Comparison of ENCODE assay signal across 8 cellular contexts in genomic region chr17:18185391-18185790, GRCh38. TPM values are rescaled to one million over a fixed set of nuclear protein-coding genes. Genes with fewer than 3 reads are reported as not detected.
A peak's percentile ranks its signal among the peaks of the same experiment; 100 is the strongest.
DNase-seq lines count a peak whose midpoint lies in the region; ATAC-seq and TF ChIP-seq lines count a peak whose summit lies in the region.

No MANE protein-coding gene starts in this region.

- peak overlapping the region; percentile 97 for H3K4me3 Mint-ChIP-seq in progenitor cell of endocrine pancreas (ENCODE audit: low read depth)

- no peaks in the 10 kb centered on the region for H3K9me3 Mint-ChIP-seq in progenitor cell of endocrine pancreas (ENCODE audit: low read depth)

- H3K27me3 Mint-ChIP-seq in progenitor cell of endocrine pancreas: no peaks in the 10 kb centered on the region

- no peaks in the 10 kb centered on the region for H3K27me3 ChIP-seq in GM06990 (replicated peaks; ENCODE audit: control insufficient read depth, insufficient read depth, low read length)
- H3K27me3 ChIP-seq in RWPE2 (ENCODE audit: insufficient read depth, poor library complexity, severe bottlenecking): no peaks in the 10 kb centered on the region
- no peaks in the 10 kb centered on the region for H3K27me3 ChIP-seq in esophagus (ENCODE audit: control insufficient read depth in 1 of 2, insufficient read depth in 2 of 2, low read length in 2 of 2)

- TF ChIP-seq CTCF in GM06990 (IDR thresholded peaks at IDR 0.05; ENCODE audit: insufficient read depth, low read length, poor library complexity, severe bottlenecking): no peak
- no peak for TF ChIP-seq CTCF in RWPE2 (IDR thresholded peaks at IDR 0.05; ENCODE audit: poor library complexity, severe bottlenecking)
- no peak for TF ChIP-seq CTCF in progenitor cell of endocrine pancreas (IDR thresholded peaks at IDR 0.05; ENCODE audit: unreplicated experiment)

- WGBS in esophagus, 2 donors: 11 to 16% methylated on average over 3 of the region's 3 CpGs

- peaks cover 4% of the 10 kb centered on the region for H3K36me3 ChIP-seq in GM06990 (ENCODE audit: control insufficient read depth, insufficient read depth, low read length)
- peaks cover 45% of the 10 kb centered on the region for H3K36me3 ChIP-seq in RWPE2 (ENCODE audit: low read depth)
- H3K36me3 ChIP-seq in esophagus (ENCODE audit: control insufficient read depth in 2 of 2, insufficient read depth in 2 of 2, low read length in 1 of 2): peaks cover 0 to 2% of the 10 kb centered on the region in 2 donors

- peak overlapping the region; percentile 78 for H3K27ac ChIP-seq in RWPE2 (ENCODE audit: poor library complexity, severe bottlenecking)
- peak overlapping the region in 1 of 2 donors; percentile 52 for H3K27ac ChIP-seq in esophagus (ENCODE audit: low read depth in 2 of 2, low read length in 1 of 2)

- no peak for DNase-seq in GM06990 (ENCODE audit: extremely low read depth, insufficient read length)
- no peak for DNase-seq in RWPE2 (ENCODE audit: low spot score)
- no peak for DNase-seq in progenitor cell of endocrine pancreas (ENCODE audit: low spot score, unreplicated experiment)
- no peak for DNase-seq in HK-2 (ENCODE audit: unreplicated experiment)
- DNase-seq in NK-92 treated with Interleukin-12 subunit alpha and Interleukin-12 subunit beta, amount 100 ng/mL, for 24 hours (lab: John Stamatoyannopoulos, UW): no peak
- no peak for DNase-seq in SHP77 (lab: John Stamatoyannopoulos, UW)
- DNase-seq in A172 (ENCODE audit: low spot score): no peak

- no peak for ATAC-seq in RWPE2 (ENCODE audit: low read depth)

- peak overlapping the region; percentile 74 for H3K4me3 ChIP-seq in GM06990 (replicated peaks; ENCODE audit: low read depth, low read length)
- peak overlapping the region; percentile 67 for H3K4me3 ChIP-seq in RWPE2 (ENCODE audit: severe bottlenecking)
- peak overlapping the region; percentile 15 to 93 for H3K4me3 ChIP-seq in esophagus (ENCODE audit: low read depth in 1 of 2, low read length in 2 of 2)

- H3K4me1 ChIP-seq in RWPE2 (ENCODE audit: insufficient read depth, poor library complexity, severe bottlenecking): peaks cover 12% of the 10 kb centered on the region
- peaks cover 11 to 32% of the 10 kb centered on the region in 2 donors for H3K4me1 ChIP-seq in esophagus (ENCODE audit: control insufficient read depth in 2 of 2, insufficient read depth in 2 of 2, low read length in 1 of 2)

- H3K36me3 Mint-ChIP-seq in progenitor cell of endocrine pancreas (ENCODE audit: insufficient read depth): peaks cover 13% of the 10 kb centered on the region

- H3K27ac Mint-ChIP-seq in progenitor cell of endocrine pancreas: peak overlapping the region; percentile 27

- H3K4me1 Mint-ChIP-seq in progenitor cell of endocrine pancreas (ENCODE audit: low read depth): peaks cover 39% of the 10 kb centered on the region

- H3K9me3 ChIP-seq in RWPE2 (ENCODE audit: severe bottlenecking) (no peaks in the 10 kb centered on the region), esophagus (ENCODE audit: control insufficient read depth in 2 of 2, insufficient read depth in 1 of 2, low read depth in 1 of 2, low read length in 1 of 2) (no peaks in the 10 kb centered on the region)

RNA-seq across cellular contexts. Expression of gene ALKBH5, which starts 1.8 kb away (rescaled TPM):
- polyA plus RNA-seq in esophagus: 10 to 100 TPM; 19.4 to 20.4 TPM
- 78.1 and 78.4 TPM in 2 replicates for total RNA-seq in progenitor cell of endocrine pancreas
- 107 and 116 TPM in 2 replicates for total RNA-seq in A172 (2014; rRNA removed; shearing (Covaris generic))

RNA-seq across cellular contexts. Expression of gene LLGL1, which starts 40.0 kb away (rescaled TPM):
- 10 to 100 TPM; 11.4 to 12.5 TPM for polyA plus RNA-seq in esophagus
- total RNA-seq in progenitor cell of endocrine pancreas: 75.8 and 76.7 TPM in 2 replicates
- total RNA-seq in A172 (2014; rRNA removed; shearing (Covaris generic)): 41.7 and 47.2 TPM in 2 replicates
